ENCODE assay signal across 8 cellular contexts in genomic region chr5:134758504-134759341, GRCh38. TPM values are rescaled to one million over a fixed set of nuclear protein-coding genes. Genes with fewer than 3 reads are reported as not detected.
DNase-seq lines count a peak whose midpoint lies in the region; ATAC-seq, FAIRE-seq and TF ChIP-seq lines count a peak whose summit lies in the region.

DDX46 (plus strand) TSS chr5:134758779; CDS start chr5:134758939, 160 bp downstream.

- H3K27me3 Mint-ChIP-seq in naive thymus-derived CD4-positive, alpha-beta T cell = no peaks in the 10 kb centered on the region
- H3K27me3 Mint-ChIP-seq in stimulated activated naive B cell treated with anti-CD40 and anti-IgM and Interleukin-4, amounts not matched to agents 10 μg/mL and 1 μg/mL and 100 μg/mL, for 72 hours = no peaks in the 10 kb centered on the region

- H3K4me1 ChIP-seq in DOHH2 (ENCODE audit: control insufficient read depth, low read length) (peaks cover 39% of the 10 kb centered on the region), Karpas-422 (ENCODE audit: low read length) (peaks cover 26% of the 10 kb centered on the region), esophagus squamous epithelium (peaks cover 0 to 42% (median 16%) of the 10 kb centered on the region in 3 donors)
- H3K4me1 ChIP-seq in naive thymus-derived CD4-positive, alpha-beta T cell (ENCODE audit: control insufficient read depth in 2 of 2, insufficient read depth in 2 of 2, low read length in 2 of 2) = peaks cover 12 to 13% of the 10 kb centered on the region in 2 donors

- H3K9me2 ChIP-seq in DOHH2 (replicated peaks; ENCODE audit: control insufficient read depth, low read length) = no peaks in the 10 kb centered on the region
- no peaks in the 10 kb centered on the region for H3K9me2 ChIP-seq in Karpas-422 (replicated peaks; ENCODE audit: insufficient read depth, low read length)

- DNase-seq in Karpas-422 (peak; percentile 98), RCC 7860 (ENCODE audit: low spot score) (peak; percentile 83), activated T-helper 1 cell treated with Interleukin-2 at 50 U/mL for 16 hours (ENCODE audit: low read depth) (peak; percentile 89), esophagus squamous epithelium (lab: John Stamatoyannopoulos, UW) (peak; percentile 67)
- peak; percentile 85 to 95 (median 91) for DNase-seq in naive thymus-derived CD4-positive, alpha-beta T cell
- peak; percentile 91 for DNase-seq in stimulated activated naive B cell treated with anti-CD40 and anti-IgM and Interleukin-4, amounts not matched to agents 10 μg/mL and 1 μg/mL and 100 μg/mL, for 72 hours

- peaks cover 3% of the 10 kb centered on the region; the same call in 1 of the 2 replicates for H3F3A ChIP-seq in DOHH2 (ENCODE audit: control insufficient read depth, insufficient read depth)

- H3K9me3 ChIP-seq in DOHH2 (ENCODE audit: control insufficient read depth, insufficient read depth, low read length) = no peaks in the 10 kb centered on the region
- H3K9me3 ChIP-seq in Karpas-422 (ENCODE audit: low read length) = no peaks in the 10 kb centered on the region
- H3K9me3 ChIP-seq in esophagus squamous epithelium = no peaks in the 10 kb centered on the region
- no peaks in the 10 kb centered on the region for H3K9me3 ChIP-seq in naive thymus-derived CD4-positive, alpha-beta T cell (ENCODE audit: control insufficient read depth in 2 of 3, low read length in 3 of 3)

- peaks cover 54% of the 10 kb centered on the region for H3K79me2 ChIP-seq in DOHH2 (ENCODE audit: control insufficient read depth, low read length)
- peaks cover 48% of the 10 kb centered on the region for H3K79me2 ChIP-seq in Karpas-422 (ENCODE audit: low read length)

- H4K20me1 ChIP-seq in DOHH2 (ENCODE audit: control insufficient read depth, insufficient read depth, low read depth, low read length) = peaks cover 7% of the 10 kb centered on the region; the same call in 1 of the 2 replicates
- peaks cover 9% of the 10 kb centered on the region; the same call in 1 of the 2 replicates for H4K20me1 ChIP-seq in Karpas-422 (ENCODE audit: insufficient read depth, low read depth, low read length)

- H3K27ac ChIP-seq in DOHH2 (ENCODE audit: low read depth, low read length) (peak within 1 kb of the TSS; percentile 34), Karpas-422 (ENCODE audit: low read length) (peak within 1 kb of the TSS; percentile 16; the same call in 1 of the 2 replicates), esophagus squamous epithelium (peak within 1 kb of the TSS; percentile 82 to 88 (median 86))
- peak within 1 kb of the TSS; percentile 87 for H3K27ac ChIP-seq in naive thymus-derived CD4-positive, alpha-beta T cell (ENCODE audit: low read depth, low read length)

- H3K4me3 ChIP-seq in DOHH2 (ENCODE audit: low read length) = peak within 1 kb of the TSS; percentile 93
- peak within 1 kb of the TSS; percentile 98 for H3K4me3 ChIP-seq in Karpas-422 (ENCODE audit: low read length)
- peak within 1 kb of the TSS; percentile 81 to 99 (median 88) for H3K4me3 ChIP-seq in esophagus squamous epithelium
- H3K4me3 ChIP-seq in naive thymus-derived CD4-positive, alpha-beta T cell (ENCODE audit: low read length) = peak within 1 kb of the TSS; percentile 75

- peaks cover 20 to 47% (median 38%) of the 10 kb centered on the region in 7 donors for H3K4me1 Mint-ChIP-seq in naive thymus-derived CD4-positive, alpha-beta T cell
- peaks cover 23 to 40% of the 10 kb centered on the region in 2 donors for H3K4me1 Mint-ChIP-seq in stimulated activated naive B cell treated with anti-CD40 and anti-IgM and Interleukin-4, amounts not matched to agents 10 μg/mL and 1 μg/mL and 100 μg/mL, for 72 hours

- intact Hi-C loops in esophagus squamous epithelium (cut with DNase I) = no loop called here
- intact Hi-C loops in naive thymus-derived CD4-positive, alpha-beta T cell (cut with micrococcal nuclease) = loop anchor here (1.0 to 5.0 kb wide), 15 partner anchors 20 to 1892 kb away; partner anchors contain the start of genes C5orf24 (in 2 of the 2), CAMLG (in 2 of the 2), CDKN2AIPNL (in 2 of the 2) and SAR1B (in 2 of the 2)

- ATAC-seq in GM21786 (IDR thresholded peaks at IDR 0.05; ENCODE audit: unreplicated experiment) = peak; percentile 98
- ATAC-seq in naive thymus-derived CD4-positive, alpha-beta T cell = peak; percentile 99
- peak; percentile 96 to 98 for ATAC-seq in stimulated activated naive B cell treated with anti-CD40 and anti-IgM and Interleukin-4, amounts not matched to agents 10 μg/mL and 1 μg/mL and 100 μg/mL, for 72 hours (replicated peaks)

- TF ChIP-seq CTCF in DOHH2 (IDR thresholded peaks at IDR 0.05; ENCODE audit: low read depth, low read length, poor library complexity, severe bottlenecking) (peak; percentile 83), esophagus squamous epithelium (IDR thresholded peaks at IDR 0.05) (peak; percentile 47 to 83 (median 64))

- peak within 1 kb of the TSS; percentile 84 for H2AFZ ChIP-seq in Karpas-422 (ENCODE audit: low read length)

- H3K9me3 Mint-ChIP-seq in naive thymus-derived CD4-positive, alpha-beta T cell = no peaks in the 10 kb centered on the region
- no peaks in the 10 kb centered on the region for H3K9me3 Mint-ChIP-seq in stimulated activated naive B cell treated with anti-CD40 and anti-IgM and Interleukin-4, amounts not matched to agents 10 μg/mL and 1 μg/mL and 100 μg/mL, for 72 hours

- FAIRE-seq in RCC 7860 (lab: Jason Lieb, UNC) = peak; percentile 52

- 0% methylated on average over 4 to 5 of the region's 73 CpGs for WGBS in esophagus squamous epithelium, 2 donors

- POLR2A ChIA-PET in naive thymus-derived CD4-positive, alpha-beta T cell (lab: Charles Lee) = interaction anchor here (0.6 to 4.2 kb wide), 8 partner anchors 10 to 576 kb away, joined by 3 to 32 read pairs (median 3); partner anchors contain the start of genes C5orf24 and CAMLG

- H3K27me3 ChIP-seq in DOHH2 (ENCODE audit: control insufficient read depth, low read length) = no peaks in the 10 kb centered on the region
- no peaks in the 10 kb centered on the region for H3K27me3 ChIP-seq in Karpas-422 (ENCODE audit: low read length)
- H3K27me3 ChIP-seq in esophagus squamous epithelium = no peaks in the 10 kb centered on the region
- H3K27me3 ChIP-seq in naive thymus-derived CD4-positive, alpha-beta T cell (ENCODE audit: control insufficient read depth in 2 of 2, insufficient read depth in 2 of 2, low read length in 2 of 2) = no peaks in the 10 kb centered on the region

- H3K36me3 ChIP-seq in DOHH2 (ENCODE audit: control insufficient read depth, low read length) = peaks cover 21% of the 10 kb centered on the region
- peaks cover 5% of the 10 kb centered on the region; the same call in 1 of the 2 replicates for H3K36me3 ChIP-seq in Karpas-422 (ENCODE audit: insufficient read depth, low read length)
- peaks cover 0 to 10% (median 0%) of the 10 kb centered on the region in 3 donors for H3K36me3 ChIP-seq in esophagus squamous epithelium
- H3K36me3 ChIP-seq in naive thymus-derived CD4-positive, alpha-beta T cell (ENCODE audit: control insufficient read depth in 2 of 3, insufficient read depth in 3 of 3, low read length in 3 of 3) = peaks cover 0 to 9% (median under 1%) of the 10 kb centered on the region in 3 experiments

- CTCF ChIA-PET in naive thymus-derived CD4-positive, alpha-beta T cell (lab: Charles Lee) = interaction anchor here (1.8 to 1.9 kb wide), 2 partner anchors 20 to 146 kb away, joined by 4 to 18 read pairs; partner anchors contain the start of genes CAMLG and PCBD2

- H3K4me3 Mint-ChIP-seq in naive thymus-derived CD4-positive, alpha-beta T cell = peak within 1 kb of the TSS; percentile 92 to 100 (median 99)
- H3K4me3 Mint-ChIP-seq in stimulated activated naive B cell treated with anti-CD40 and anti-IgM and Interleukin-4, amounts not matched to agents 10 μg/mL and 1 μg/mL and 100 μg/mL, for 72 hours = peak within 1 kb of the TSS; percentile 100

- H3K9ac ChIP-seq in Karpas-422 (ENCODE audit: low read length) = peak within 1 kb of the TSS; percentile 91

- H3K36me3 Mint-ChIP-seq in naive thymus-derived CD4-positive, alpha-beta T cell = peaks cover 0 to 6% (median 2%) of the 10 kb centered on the region in 5 donors
- H3K36me3 Mint-ChIP-seq in stimulated activated naive B cell treated with anti-CD40 and anti-IgM and Interleukin-4, amounts not matched to agents 10 μg/mL and 1 μg/mL and 100 μg/mL, for 72 hours = peaks cover 9 to 12% of the 10 kb centered on the region in 2 donors

- peak in 3 of 4 donors; percentile 52 to 64 (median 62) for TF ChIP-seq POLR2A in esophagus squamous epithelium (IDR thresholded peaks at IDR 0.05)

- H3K4me2 ChIP-seq in DOHH2 (ENCODE audit: low read length) = peak within 1 kb of the TSS; percentile 93
- H3K4me2 ChIP-seq in Karpas-422 (ENCODE audit: low read depth, low read length, poor library complexity, severe bottlenecking) = peak within 1 kb of the TSS; percentile 80

- H3K27ac Mint-ChIP-seq in naive thymus-derived CD4-positive, alpha-beta T cell = peak within 1 kb of the TSS; percentile 93 to 99 (median 97)
- peak within 1 kb of the TSS; percentile 100 for H3K27ac Mint-ChIP-seq in stimulated activated naive B cell treated with anti-CD40 and anti-IgM and Interleukin-4, amounts not matched to agents 10 μg/mL and 1 μg/mL and 100 μg/mL, for 72 hours

RNA-seq across cellular contexts. Expression of gene DDX46, which starts in this region (rescaled TPM):
- 23.0 and 33.1 TPM in 2 replicates for total RNA-seq in Karpas-422 (2014; rRNA removed; shearing (Covaris generic); ENCODE audit: low replicate concordance)
- total RNA-seq in esophagus squamous epithelium = 10 to 100 TPM; 19.6 to 39.9 (median 30.6) TPM
- 10 to 100 TPM; 51.2 to 72.5 (median 64.2) TPM for total RNA-seq in naive thymus-derived CD4-positive, alpha-beta T cell
- 10 to 100 TPM; 18.0 to 23.7 TPM for polyA plus RNA-seq in naive thymus-derived CD4-positive, alpha-beta T cell

Comparison
In these comparisons a context has a peak if more than half of its experiments do, and no peak if none do; other contexts are left out.
1. Peak in every context shown above with its lines: DNase-seq, ATAC-seq, H3K4me3 ChIP-seq and H3K27ac ChIP-seq.
2. H3K27ac ChIP-seq: peak in every context shown above with its lines; median percentile 87 in naive thymus-derived CD4-positive, alpha-beta T cell; 86 in esophagus squamous epithelium; 34 in DOHH2; 16 in Karpas-422.